In the genomic region with DNA sequence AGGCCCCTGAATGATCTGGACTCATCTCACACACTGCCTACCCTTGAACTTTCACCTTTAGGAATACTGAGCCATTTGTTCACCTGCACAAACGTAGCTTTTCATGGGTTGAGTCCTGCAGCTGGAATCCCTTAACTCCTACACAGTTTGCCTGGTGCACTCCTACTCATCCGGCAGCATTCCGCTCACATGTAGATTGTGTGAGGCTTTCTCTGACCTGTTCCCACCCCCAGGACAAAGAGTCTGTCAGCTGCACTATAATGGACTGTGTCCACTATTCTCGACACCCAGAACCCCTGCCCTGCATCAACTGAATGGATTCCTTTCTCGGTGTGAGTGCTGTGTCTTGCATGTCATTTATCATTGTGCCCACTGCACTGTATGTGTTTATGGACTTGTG, we compare ENCODE assay signal across 25 cellular contexts. TPM values are rescaled to one million over a fixed set of nuclear protein-coding genes. Genes with fewer than 3 reads are reported as not detected.
"Had no signal": no experiment of that assay in that cellular context is flagged by ENCODE, and none has a peak within 500 bp of the region (broad histone marks: within the 10 kb centered on the region; RNA-seq: fewer than 3 reads in every experiment).

No MANE protein-coding gene starts in this region.

- H3K9ac ChIP-seq: SK-N-SH had no signal

- H3K27ac Mint-ChIP-seq: activated CD8-positive, alpha-beta T cell treated with anti-CD3 and anti-CD28 coated beads for 36 hours; activated naive CD4-positive, alpha-beta T cell treated with anti-CD3 and anti-CD28 coated beads, Interleukin-2, amount 50 U/mL, for 24 hours; activated naive CD8-positive, alpha-beta T cell treated with anti-CD3 and anti-CD28 coated beads, Interleukin-2, amount 50 U/mL, for 24 hours; activated T-helper 17 cell treated with anti-CD3 and anti-CD28 coated beads, Interleukin-2, amount 50 U/mL, for 72 hours; effector memory CD8-positive, alpha-beta T cell; progenitor cell of endocrine pancreas had no signal

- H3K4me1 ChIP-seq: right lobe of liver had no signal

- FAIRE-seq: endothelial cell of umbilical vein, keratinocyte had no signal

- DNase-seq: activated CD4-positive, alpha-beta T cell treated with anti-CD3 and anti-CD28 coated beads, Interleukin-2, amount 50 U/mL, for 1 hour; activated CD4-positive, CD25-positive, alpha-beta regulatory T cell treated with anti-CD3 and anti-CD28 coated beads, Interleukin-2, amount 50 U/mL, for 72 hours; activated CD8-positive, alpha-beta T cell treated with anti-CD3 and anti-CD28 coated beads for 36 hours; activated naive CD8-positive, alpha-beta T cell treated with anti-CD3 and anti-CD28 coated beads, Interleukin-2, amount 50 U/mL, for 24 hours; activated T-cell treated with anti-CD3 and anti-CD28 coated beads, Interleukin-2, amount 50 U/mL, for 4 hours; dorsolateral prefrontal cortex; effector memory CD8-positive, alpha-beta T cell; left cardiac atrium; midbrain; naive thymus-derived CD4-positive, alpha-beta T cell; right lobe of liver; SK-N-SH; stimulated activated naive CD4-positive, alpha-beta T cell; T-helper 2 cell; uterus had no signal

- H3K4me3 ChIP-seq: coronary artery, dorsolateral prefrontal cortex, gastroesophageal sphincter, hepatocyte, right lobe of liver, skin epidermis, tibial nerve, uterus had no signal

- H3K36me3 ChIP-seq: gastroesophageal sphincter, right lobe of liver, tibial nerve, uterus had no signal

- H3K4me2 ChIP-seq: hepatocyte, SK-N-SH had no signal

- H2AFZ ChIP-seq: hepatocyte had no signal

- H3K36me3 Mint-ChIP-seq: activated naive CD4-positive, alpha-beta T cell treated with anti-CD3 and anti-CD28 coated beads, Interleukin-2, amount 50 U/mL, for 24 hours; naive thymus-derived CD4-positive, alpha-beta T cell had no signal

- H3K79me2 ChIP-seq: hepatocyte had no signal

- H3K27ac ChIP-seq: coronary artery, dorsolateral prefrontal cortex, gastroesophageal sphincter, hepatocyte, right lobe of liver, skin epidermis, uterus had no signal

- H3K4me3 Mint-ChIP-seq: activated CD8-positive, alpha-beta T cell treated with anti-CD3 and anti-CD28 coated beads for 36 hours; activated naive CD4-positive, alpha-beta T cell treated with anti-CD3 and anti-CD28 coated beads, Interleukin-2, amount 50 U/mL, for 24 hours; activated naive CD8-positive, alpha-beta T cell treated with anti-CD3 and anti-CD28 coated beads, Interleukin-2, amount 50 U/mL, for 24 hours; activated T-cell treated with anti-CD3 and anti-CD28 coated beads, Interleukin-2, amount 50 U/mL, for 4 hours; activated T-helper 17 cell treated with anti-CD3 and anti-CD28 coated beads, Interleukin-2, amount 50 U/mL, for 72 hours; effector memory CD8-positive, alpha-beta T cell; naive thymus-derived CD4-positive, alpha-beta T cell had no signal

- H3K9me3 Mint-ChIP-seq: activated CD8-positive, alpha-beta T cell treated with anti-CD3 and anti-CD28 coated beads for 36 hours; activated naive CD4-positive, alpha-beta T cell treated with anti-CD3 and anti-CD28 coated beads, Interleukin-2, amount 50 U/mL, for 24 hours; activated naive CD8-positive, alpha-beta T cell treated with anti-CD3 and anti-CD28 coated beads, Interleukin-2, amount 50 U/mL, for 24 hours; activated T-cell treated with anti-CD3 and anti-CD28 coated beads, Interleukin-2, amount 50 U/mL, for 4 hours; activated T-helper 17 cell treated with anti-CD3 and anti-CD28 coated beads, Interleukin-2, amount 50 U/mL, for 72 hours; effector memory CD8-positive, alpha-beta T cell had no signal

- H3K27me3 ChIP-seq: hepatocyte, right lobe of liver, tibial nerve, uterus had no signal

- H3K9me3 ChIP-seq: gastroesophageal sphincter, right lobe of liver, SK-N-SH, tibial nerve, uterus had no signal

RNA-seq across cellular contexts. Expression of gene EPHB3, which starts 54.8 kb away (rescaled TPM):
- total RNA-seq: endothelial cell of umbilical vein had no signal
